ENCODE assay signal across 8 cellular contexts in the genomic region with DNA sequence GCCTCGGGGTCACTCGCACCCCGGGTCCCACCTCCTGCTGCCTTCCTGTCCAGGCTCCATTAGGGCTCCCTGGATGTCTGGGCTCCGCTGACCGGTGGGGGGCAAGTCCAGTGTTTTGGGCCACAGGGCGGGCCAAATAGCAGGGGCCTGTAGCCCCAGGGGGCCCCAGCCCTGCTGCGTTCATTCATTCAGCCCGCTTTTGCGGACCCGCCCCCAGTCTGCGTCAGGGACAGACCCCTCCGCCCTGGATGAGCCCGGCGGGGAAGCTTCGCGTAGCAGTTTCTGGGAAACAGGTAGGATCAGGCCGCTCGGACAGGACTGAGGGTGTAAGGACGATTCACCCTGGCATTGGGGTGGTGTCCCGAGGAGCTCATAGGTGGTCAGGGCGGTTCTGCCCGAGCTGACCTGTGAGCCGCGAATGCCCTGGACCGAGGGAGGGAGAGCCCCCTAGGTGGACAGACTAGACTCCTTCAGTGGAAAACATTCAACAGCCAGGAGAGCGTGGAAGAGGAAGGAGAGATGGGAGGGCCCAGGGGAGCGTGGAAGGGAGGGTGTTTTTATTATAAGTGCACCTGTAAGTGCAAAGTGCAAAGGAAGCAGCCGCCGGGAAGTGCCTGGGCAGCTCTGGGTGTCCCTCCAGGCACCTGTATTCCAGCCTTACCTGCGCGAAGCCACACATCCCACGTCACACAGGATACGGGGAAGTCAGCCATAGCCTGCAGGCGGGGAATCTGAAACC. TPM values are rescaled to one million over a fixed set of nuclear protein-coding genes. Genes with fewer than 3 reads are reported as not detected.
A peak's percentile ranks its signal among the peaks of the same experiment; 100 is the strongest.
DNase-seq lines count a peak whose midpoint lies in the region; ATAC-seq and TF ChIP-seq lines count a peak whose summit lies in the region.

No MANE protein-coding gene starts in this region.

- H3K9ac ChIP-seq in subcutaneous abdominal adipose tissue (ENCODE audit: low read length in 5 of 5), result peak overlapping the region; percentile 63 to 96 (median 84)

- peaks cover 49% of the 10 kb centered on the region for H3K4me1 Mint-ChIP-seq in chondrocyte (ENCODE audit: low read depth)

- H3K27ac ChIP-seq in A673 (ENCODE audit: low read depth, low read length, poor library complexity, severe bottlenecking), result peak overlapping the region; percentile 87
- peak overlapping the region; percentile 53 for H3K27ac ChIP-seq in RWPE2 (ENCODE audit: poor library complexity, severe bottlenecking)
- H3K27ac ChIP-seq in subcutaneous abdominal adipose tissue (ENCODE audit: low read depth, low read length), result peak overlapping the region; percentile 79

- no peaks in the 10 kb centered on the region for H3K27me3 Mint-ChIP-seq in chondrocyte (ENCODE audit: low read depth)

- H3K36me3 ChIP-seq in A673 (ENCODE audit: insufficient read depth, low read length, poor library complexity, severe bottlenecking) (no peaks in the 10 kb centered on the region), RWPE2 (ENCODE audit: low read depth) (peaks cover 14% of the 10 kb centered on the region), subcutaneous abdominal adipose tissue (ENCODE audit: control insufficient read depth in 5 of 5, insufficient read depth in 5 of 5, low read length in 5 of 5) (no peaks in the 10 kb centered on the region)

- H3K9me3 Mint-ChIP-seq in chondrocyte (ENCODE audit: low read depth), result no peaks in the 10 kb centered on the region

- H3K9me3 ChIP-seq in A673 (ENCODE audit: low read depth, low read length, poor library complexity, severe bottlenecking) (no peaks in the 10 kb centered on the region), RWPE2 (ENCODE audit: severe bottlenecking) (no peaks in the 10 kb centered on the region), subcutaneous abdominal adipose tissue (ENCODE audit: control insufficient read depth in 5 of 5, low read length in 5 of 5) (no peaks in the 10 kb centered on the region)

- no peaks in the 10 kb centered on the region for H3K4me1 ChIP-seq in A673 (ENCODE audit: insufficient read depth, low read length, poor library complexity, severe bottlenecking)
- H3K4me1 ChIP-seq in RWPE2 (ENCODE audit: insufficient read depth, poor library complexity, severe bottlenecking), result no peaks in the 10 kb centered on the region
- peaks cover 4 to 39% (median 30%) of the 10 kb centered on the region in 5 donors for H3K4me1 ChIP-seq in subcutaneous abdominal adipose tissue (ENCODE audit: control insufficient read depth in 5 of 5, insufficient read depth in 5 of 5, low read length in 5 of 5)

- TF ChIP-seq CTCF in A673 (conservative IDR thresholded peaks at IDR 0.05; ENCODE audit: low read depth, low read length) (no peak), RWPE2 (IDR thresholded peaks at IDR 0.05; ENCODE audit: poor library complexity, severe bottlenecking) (no peak), chondrocyte (IDR thresholded peaks at IDR 0.05) (peak; percentile 39), lower leg skin (IDR thresholded peaks at IDR 0.05) (peak in 1 of 3 donors; percentile 3)

- peak overlapping the region; percentile 95 for H3K4me3 Mint-ChIP-seq in chondrocyte (ENCODE audit: unreplicated experiment)

- ATAC-seq in GM18520 (IDR thresholded peaks at IDR 0.05; ENCODE audit: unreplicated experiment), result peak; percentile 7
- ATAC-seq in HG03139 (IDR thresholded peaks at IDR 0.05; ENCODE audit: unreplicated experiment), result peak; percentile 23
- ATAC-seq in RWPE2 (ENCODE audit: low read depth), result peak; percentile 63

- CTCF ChIA-PET in A673 (lab: Charles Lee), result no interaction called here

- 2 to 3% methylated on average over 23 to 31 of the region's 34 CpGs for WGBS in lower leg skin, 2 donors

- DNase-seq in A673 (ENCODE audit: low spot score), result peak; percentile 49
- no peak for DNase-seq in RWPE2 (ENCODE audit: low spot score)
- DNase-seq in chondrocyte (ENCODE audit: low spot score), result no peak
- DNase-seq in lower leg skin (ENCODE audit: low spot score in 2 of 2), result no peak
- no peak for DNase-seq in GM19238 (ENCODE audit: insufficient read length, low spot score)

- intact Hi-C loops in A673 (cut with micrococcal nuclease; ENCODE audit: unreplicated experiment) (loop anchor here (5.0 to 10.0 kb wide), 2 partner anchors 199 to 204 kb away; partner anchors contain the start of genes ABHD12 and APMAP), lower leg skin (cut with DNase I; ENCODE audit: low total_unique reads) (loop anchor here (10.0 kb wide), 2 partner anchors 49 to 111 kb away; partner anchors contain the start of genes PYGB and VSX1)

- H3K27me3 ChIP-seq in A673 (replicated peaks; ENCODE audit: insufficient read depth, low read depth, low read length, poor library complexity) (peaks cover 9% of the 10 kb centered on the region), RWPE2 (ENCODE audit: insufficient read depth, poor library complexity, severe bottlenecking) (no peaks in the 10 kb centered on the region), subcutaneous abdominal adipose tissue (ENCODE audit: control insufficient read depth in 5 of 5, insufficient read depth in 4 of 5, low read length in 5 of 5) (no peaks in the 10 kb centered on the region)

- no peaks in the 10 kb centered on the region for H3K36me3 Mint-ChIP-seq in chondrocyte (ENCODE audit: low read depth)

- peak overlapping the region; percentile 78 for H3K27ac Mint-ChIP-seq in chondrocyte (ENCODE audit: unreplicated experiment)

- TF ChIP-seq POLR2A in lower leg skin (IDR thresholded peaks at IDR 0.05), result no peak

- POLR2A ChIA-PET in A673 (lab: Charles Lee; ENCODE audit: low non-redundant PET), result no interaction called here

- no TSS peak for BruUV-seq in A673 (replicated peaks; lab: Mats Ljungman, UMichigan)

- peak overlapping the region; percentile 85 for H3K4me3 ChIP-seq in A673 (ENCODE audit: low read depth, low read length, poor library complexity, severe bottlenecking)
- peak overlapping the region; percentile 69 for H3K4me3 ChIP-seq in RWPE2 (ENCODE audit: severe bottlenecking)
- H3K4me3 ChIP-seq in lower leg skin (ENCODE audit: low read depth, poor library complexity, severe bottlenecking), result peak overlapping the region; percentile 82
- H3K4me3 ChIP-seq in subcutaneous abdominal adipose tissue (ENCODE audit: low read depth in 1 of 5, low read length in 5 of 5), result peak overlapping the region; percentile 73 to 84 (median 83)

RNA-seq across cellular contexts. Expression of gene ENTPD6, which starts 0.6 kb away (rescaled TPM):
- total RNA-seq in A673 (2021) (50.2 and 53.2 TPM in 2 replicates), chondrocyte (42.2 to 53.5 TPM (median 50.3 TPM) in 3 replicates), lower leg skin (10 to 100 TPM; 37.5 to 59.7 (median 43.0) TPM)

RNA-seq across cellular contexts. Expression of gene PYGB, which starts 51.8 kb away (rescaled TPM):
- total RNA-seq in A673 (2021) (52.3 and 53.5 TPM in 2 replicates), chondrocyte (130 to 171 TPM (median 170 TPM) in 3 replicates), lower leg skin (100 to 1,000 TPM in 3 of 4 donors, 10 to 100 TPM in 1; 99.0 to 308 (median 194) TPM)

Comparison
In these comparisons a context has a peak if more than half of its experiments do, and no peak if none do; other contexts are left out.
1. ATAC-seq: peak in every context shown above with its lines; median percentile 63 in RWPE2; 23 in HG03139; 7 in GM18520.